ENCODE assay signal across 15 cellular contexts in the genomic region with DNA sequence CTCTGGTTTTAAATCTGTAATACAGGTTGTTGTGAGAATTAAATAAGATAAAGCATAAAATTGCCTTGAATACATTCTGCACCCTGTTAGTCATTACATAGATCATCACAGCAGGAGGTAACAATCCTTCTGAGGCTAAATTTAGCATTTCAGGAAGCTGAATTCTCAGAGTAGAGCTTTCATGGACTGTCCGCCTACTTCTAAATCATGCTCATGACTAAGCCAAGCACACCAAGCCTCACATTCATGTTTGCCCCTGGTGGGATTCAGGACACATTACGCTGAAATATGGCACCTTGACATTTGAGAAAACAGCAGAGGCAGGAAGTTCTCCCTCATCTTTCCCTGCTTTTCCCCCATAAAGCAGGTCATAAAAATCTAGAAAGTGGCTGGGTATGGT. TPM values are rescaled to one million over a fixed set of nuclear protein-coding genes. Genes with fewer than 3 reads are reported as not detected.
DNase-seq lines count a peak whose midpoint lies in the region; ATAC-seq and TF ChIP-seq lines count a peak whose summit lies in the region.
"Had no signal": no experiment of that assay in that cellular context is flagged by ENCODE, and none has a peak within 500 bp of the region (broad histone marks: within the 10 kb centered on the region; RNA-seq: fewer than 3 reads in every experiment).

No MANE protein-coding gene starts in this region.

- in situ Hi-C loops in G401 (cut with HindIII; ENCODE audit: low sequenced_read_pairs): no loop called here

- no peak overlapping the region for H3K4me3 Mint-ChIP-seq in activated CD4-positive, alpha-beta T cell treated with anti-CD3 and anti-CD28 coated beads for 36 hours
- H3K4me3 Mint-ChIP-seq: natural killer cell treated with Interleukin-12 subunit alpha and Interleukin-12 subunit beta and Interleukin-15 and Interleukin-18, amount 100 ng/mL, for 72 hours; T-cell had no signal

- POLR2A ChIA-PET in activated CD4-positive, alpha-beta T cell treated with anti-CD3 and anti-CD28 coated beads for 36 hours (lab: Charles Lee): no interaction called here

- no peaks in the 10 kb centered on the region for H3K36me3 Mint-ChIP-seq in activated CD4-positive, alpha-beta T cell treated with anti-CD3 and anti-CD28 coated beads for 36 hours (ENCODE audit: low read depth)
- H3K36me3 Mint-ChIP-seq: T-cell had no signal

- H3K27me3 ChIP-seq in RWPE2 (ENCODE audit: insufficient read depth, poor library complexity, severe bottlenecking): no peaks in the 10 kb centered on the region
- H3K27me3 ChIP-seq: thyroid gland had no signal

- no peak for TF ChIP-seq CTCF in RWPE2 (IDR thresholded peaks at IDR 0.05; ENCODE audit: poor library complexity, severe bottlenecking)

- peaks cover 10% of the 10 kb centered on the region for H3K4me1 ChIP-seq in RWPE2 (ENCODE audit: insufficient read depth, poor library complexity, severe bottlenecking)
- H3K4me1 ChIP-seq: thyroid gland had no signal

- no peak overlapping the region for H3K27ac Mint-ChIP-seq in activated CD4-positive, alpha-beta T cell treated with anti-CD3 and anti-CD28 coated beads for 36 hours
- H3K27ac Mint-ChIP-seq: natural killer cell treated with Interleukin-12 subunit alpha and Interleukin-12 subunit beta and Interleukin-15 and Interleukin-18, amount 100 ng/mL, for 72 hours; T-cell had no signal

- CTCF ChIA-PET in activated CD4-positive, alpha-beta T cell treated with anti-CD3 and anti-CD28 coated beads for 36 hours (lab: Charles Lee): no interaction called here

- H3K27me3 Mint-ChIP-seq in activated CD4-positive, alpha-beta T cell treated with anti-CD3 and anti-CD28 coated beads for 36 hours: peaks cover 17% of the 10 kb centered on the region

- H3K4me3 ChIP-seq in RWPE2 (ENCODE audit: severe bottlenecking): no peak overlapping the region
- H3K4me3 ChIP-seq: thyroid gland had no signal

- H3K9me3 ChIP-seq in RWPE2 (ENCODE audit: severe bottlenecking): no peaks in the 10 kb centered on the region
- H3K9me3 ChIP-seq: thyroid gland had no signal

- no peak overlapping the region for H3K27ac ChIP-seq in RWPE2 (ENCODE audit: poor library complexity, severe bottlenecking)
- H3K27ac ChIP-seq: thyroid gland had no signal

- no peaks in the 10 kb centered on the region for H3K9me3 Mint-ChIP-seq in activated CD4-positive, alpha-beta T cell treated with anti-CD3 and anti-CD28 coated beads for 36 hours (ENCODE audit: low read depth)
- H3K9me3 Mint-ChIP-seq: natural killer cell treated with Interleukin-12 subunit alpha and Interleukin-12 subunit beta and Interleukin-15 and Interleukin-18, amount 100 ng/mL, for 72 hours had no signal

- intact Hi-C loops in activated CD4-positive, alpha-beta T cell treated with anti-CD3 and anti-CD28 coated beads for 36 hours (cut with DNase I, micrococcal nuclease): no loop called here

- H3K4me1 Mint-ChIP-seq in activated CD4-positive, alpha-beta T cell treated with anti-CD3 and anti-CD28 coated beads for 36 hours: peaks cover 8% of the 10 kb centered on the region

- peak; percentile 65 for ATAC-seq in activated CD4-positive, alpha-beta T cell treated with anti-CD3 and anti-CD28 coated beads for 36 hours
- peak; percentile 43; the same call in 1 of the 3 replicates for ATAC-seq in RWPE2 (ENCODE audit: low read depth)
- ATAC-seq: natural killer cell treated with Interleukin-12 subunit alpha and Interleukin-12 subunit beta and Interleukin-15 and Interleukin-18, amount 100 ng/mL, for 72 hours; T-cell had no signal

- no peaks in the 10 kb centered on the region for H3K36me3 ChIP-seq in RWPE2 (ENCODE audit: low read depth)
- H3K36me3 ChIP-seq: thyroid gland had no signal

- no peak for DNase-seq in activated CD4-positive, alpha-beta T cell treated with anti-CD3 and anti-CD28 coated beads for 36 hours
- no peak for DNase-seq in activated CD4-positive, alpha-beta T cell treated with anti-CD3 and anti-CD28 coated beads, Interleukin-2, amount 50 U/mL, for 48 hours
- no peak for DNase-seq in RWPE2 (ENCODE audit: low spot score)
- DNase-seq in fibroblast of peridontal ligament (ENCODE audit: extremely low read depth): peak; percentile 77
- DNase-seq in stromal cell of bone marrow (ENCODE audit: low read depth): peak; percentile 74
- DNase-seq in mesenteric fat pad (ENCODE audit: low spot score): no peak
- DNase-seq in HuH-7 (ENCODE audit: low spot score): no peak
- DNase-seq in G401 (ENCODE audit: low spot score): no peak
- DNase-seq: AML-193; central memory CD4-positive, alpha-beta T cell; NCI-H345; stimulated activated CD4-positive, alpha-beta T cell treated with anti-CD3 and anti-CD28 coated beads, Interleukin-4, amount 100 ng/mL, for 4 hours; T-cell; thyroid gland had no signal

RNA-seq across cellular contexts. Expression of a gene that starts 16.6 kb away (rescaled TPM):
- total RNA-seq in activated CD4-positive, alpha-beta T cell treated with anti-CD3 and anti-CD28 coated beads for 36 hours: 10 to 100 TPM; 37.5 to 51.7 TPM
- 46.5 TPM for total RNA-seq in mesenteric fat pad
- 36.6 and 38.1 TPM in 2 replicates for total RNA-seq in G401 (2014; rRNA removed; shearing (Covaris generic))

Comparison
In these comparisons a context has a peak if more than half of its experiments do, and no peak if none do; other contexts are left out.
1. DNase-seq: peak in fibroblast of peridontal ligament (single experiment) and stromal cell of bone marrow (single experiment); none in activated CD4-positive, alpha-beta T cell treated with anti-CD3 and anti-CD28 coated beads for 36 hours (single experiment), activated CD4-positive, alpha-beta T cell treated with anti-CD3 and anti-CD28 coated beads, Interleukin-2, amount 50 U/mL, for 48 hours (0 of 2), RWPE2 (single experiment), mesenteric fat pad (single experiment), HuH-7 (single experiment) and G401 (single experiment).